ENCODE assay signal across 1 cellular context in the genomic region with DNA sequence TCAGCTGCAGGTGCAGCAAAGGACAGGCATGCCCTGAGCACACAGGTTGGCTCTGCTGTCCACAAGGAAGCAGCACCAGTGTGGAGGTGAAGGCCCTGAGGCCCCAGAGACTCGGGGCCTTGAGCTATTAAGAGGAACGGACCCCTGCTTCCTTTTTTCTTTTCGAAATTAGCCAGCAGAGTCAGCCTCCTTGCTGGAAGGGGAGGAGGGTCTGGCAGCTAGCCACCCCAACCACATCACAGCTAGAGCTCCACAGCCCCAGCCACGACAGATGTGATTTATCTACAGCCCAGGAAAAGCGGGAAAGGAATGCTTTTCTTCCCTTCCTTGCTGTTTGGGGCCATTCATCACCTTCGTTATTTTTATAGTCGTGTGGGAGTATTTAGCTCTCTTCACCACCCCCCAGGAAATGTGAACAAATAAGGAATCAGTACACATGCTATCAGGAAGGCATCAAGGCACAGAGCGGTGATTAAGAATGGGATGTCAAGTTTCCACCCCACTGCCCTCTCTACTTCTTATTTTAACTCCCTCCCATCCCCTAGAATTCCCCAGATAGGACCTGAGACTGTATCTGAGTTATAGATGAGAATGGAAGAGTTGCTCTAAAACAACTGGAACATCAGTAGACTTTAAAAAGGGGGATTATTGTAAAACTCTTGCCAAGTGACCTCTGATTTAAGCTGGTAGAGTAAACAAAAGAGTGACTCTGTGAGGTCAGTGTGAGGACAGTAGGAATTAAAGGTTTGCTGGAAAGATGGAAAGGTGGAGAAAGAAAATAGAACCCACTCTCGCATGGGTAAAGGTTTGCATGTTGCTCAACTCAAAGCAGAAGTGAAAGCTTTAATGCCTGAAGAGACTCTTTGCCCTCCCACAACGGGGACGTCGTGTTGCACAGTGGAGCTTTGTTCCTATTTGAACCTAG.
A peak's percentile ranks its signal among the peaks of the same experiment; 100 is the strongest.
TF ChIP-seq lines count a peak whose summit lies in the region.

No MANE protein-coding gene starts in this region.

TF ChIP-seq in GM12878, 131 proteins besides CTCF, POLR2A, EP300 and RAD21 (continued from another document):
- TF ChIP-seq DPF2 (IDR thresholded peaks at IDR 0.05) (peak; percentile 80), RB1 (IDR thresholded peaks at IDR 0.05; ENCODE audit: borderline replicate concordance) (no peak), SRF (IDR thresholded peaks at IDR 0.05; ENCODE audit: low read depth in 2 of 2, low read length in 2 of 2) (peak in 1 of 2 experiments; percentile 78; a peak in 2 of 4 replicates), SREBF2 (IDR thresholded peaks at IDR 0.05; ENCODE audit: low read length) (no peak), IKZF2 (IDR thresholded peaks at IDR 0.05) (peak; percentile 87 to 91), IRF4 (IDR thresholded peaks at IDR 0.05; ENCODE audit: low read depth, low read length) (peak; percentile 85), ZBTB11 (CRISPR knock-in tag; IDR thresholded peaks at IDR 0.05) (no peak), PML (IDR thresholded peaks at IDR 0.05; ENCODE audit: low read length) (no peak), MYB (IDR thresholded peaks at IDR 0.05; ENCODE audit: borderline replicate concordance, low read depth, low read length) (no peak), JUNB (IDR thresholded peaks at IDR 0.05) (peak; percentile 33), RELB (IDR thresholded peaks at IDR 0.05; ENCODE audit: low read depth) (peak; percentile 87), SIX5 (IDR thresholded peaks at IDR 0.05; ENCODE audit: low read depth, low read length, severe bottlenecking) (no peak), MEF2B (IDR thresholded peaks at IDR 0.05; ENCODE audit: partially characterized antibody, poor library complexity, severe bottlenecking) (peak; percentile 57), GATAD2B (conservative IDR thresholded peaks at IDR 0.05; ENCODE audit: low read depth) (peak; percentile 48; the same call in 1 of the 2 replicates), MTA2 (IDR thresholded peaks at IDR 0.05; ENCODE audit: low read depth) (peak; percentile 65; the same call in 1 of the 2 replicates), TCF3 (IDR thresholded peaks at IDR 0.05; ENCODE audit: borderline replicate concordance, insufficient read depth, low read depth, low read length) (no peak), E2F4 (IDR thresholded peaks at IDR 0.05; ENCODE audit: low read depth, low read length) (no peak), WRNIP1 (IDR thresholded peaks at IDR 0.05; ENCODE audit: borderline replicate concordance, low read depth, low read length) (no peak)
- TF ChIP-seq, protein P1, sequence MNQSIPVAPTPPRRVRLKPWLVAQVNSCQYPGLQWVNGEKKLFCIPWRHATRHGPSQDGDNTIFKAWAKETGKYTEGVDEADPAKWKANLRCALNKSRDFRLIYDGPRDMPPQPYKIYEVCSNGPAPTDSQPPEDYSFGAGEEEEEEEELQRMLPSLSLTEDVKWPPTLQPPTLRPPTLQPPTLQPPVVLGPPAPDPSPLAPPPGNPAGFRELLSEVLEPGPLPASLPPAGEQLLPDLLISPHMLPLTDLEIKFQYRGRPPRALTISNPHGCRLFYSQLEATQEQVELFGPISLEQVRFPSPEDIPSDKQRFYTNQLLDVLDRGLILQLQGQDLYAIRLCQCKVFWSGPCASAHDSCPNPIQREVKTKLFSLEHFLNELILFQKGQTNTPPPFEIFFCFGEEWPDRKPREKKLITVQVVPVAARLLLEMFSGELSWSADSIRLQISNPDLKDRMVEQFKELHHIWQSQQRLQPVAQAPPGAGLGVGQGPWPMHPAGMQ (IDR thresholded peaks at IDR 0.05; ENCODE audit: borderline replicate concordance) = no peak
